ENCODE assay signal across 1 cellular context in genomic region chr3:61847784-61848462, GRCh38.
TF ChIP-seq lines count a peak whose summit lies in the region.

No MANE protein-coding gene starts in this region.

TF ChIP-seq in HepG2, 621 proteins besides CTCF, POLR2A, EP300 and RAD21 (continued from another document and continues in another):
- TF ChIP-seq, protein P1, sequence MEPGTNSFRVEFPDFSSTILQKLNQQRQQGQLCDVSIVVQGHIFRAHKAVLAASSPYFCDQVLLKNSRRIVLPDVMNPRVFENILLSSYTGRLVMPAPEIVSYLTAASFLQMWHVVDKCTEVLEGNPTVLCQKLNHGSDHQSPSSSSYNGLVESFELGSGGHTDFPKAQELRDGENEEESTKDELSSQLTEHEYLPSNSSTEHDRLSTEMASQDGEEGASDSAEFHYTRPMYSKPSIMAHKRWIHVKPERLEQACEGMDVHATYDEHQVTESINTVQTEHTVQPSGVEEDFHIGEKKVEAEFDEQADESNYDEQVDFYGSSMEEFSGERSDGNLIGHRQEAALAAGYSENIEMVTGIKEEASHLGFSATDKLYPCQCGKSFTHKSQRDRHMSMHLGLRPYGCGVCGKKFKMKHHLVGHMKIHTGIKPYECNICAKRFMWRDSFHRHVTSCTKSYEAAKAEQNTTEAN (CRISPR knock-in tag; conservative IDR thresholded peaks at IDR 0.05), result no peak
- no peak for TF ChIP-seq KLF11 (CRISPR knock-in tag; IDR thresholded peaks at IDR 0.05)
- no peak for TF ChIP-seq SMAD9 (CRISPR knock-in tag; IDR thresholded peaks at IDR 0.05)
- no peak for TF ChIP-seq ZFP36 (IDR thresholded peaks at IDR 0.05; ENCODE audit: borderline replicate concordance, low read depth, low read length, partially characterized antibody)
- no peak for TF ChIP-seq ZNF367 (CRISPR knock-in tag; IDR thresholded peaks at IDR 0.05; ENCODE audit: borderline replicate concordance)
- TF ChIP-seq ZNF607 (CRISPR knock-in tag; IDR thresholded peaks at IDR 0.05; ENCODE audit: borderline replicate concordance), result no peak
- no peak for TF ChIP-seq ZNF891 (CRISPR knock-in tag; IDR thresholded peaks at IDR 0.05)
- TF ChIP-seq RFXANK (CRISPR knock-in tag; IDR thresholded peaks at IDR 0.05), result no peak
- no peak for TF ChIP-seq DPF2 (CRISPR knock-in tag; IDR thresholded peaks at IDR 0.05; ENCODE audit: borderline replicate concordance, low read depth)
- TF ChIP-seq DNMT3B (CRISPR knock-in tag; conservative IDR thresholded peaks at IDR 0.05), result no peak
- TF ChIP-seq SMAD3 (CRISPR knock-in tag; IDR thresholded peaks at IDR 0.05), result no peak
- no peak for TF ChIP-seq FOXA3 (CRISPR knock-in tag; IDR thresholded peaks at IDR 0.05)
- TF ChIP-seq, protein P2, sequence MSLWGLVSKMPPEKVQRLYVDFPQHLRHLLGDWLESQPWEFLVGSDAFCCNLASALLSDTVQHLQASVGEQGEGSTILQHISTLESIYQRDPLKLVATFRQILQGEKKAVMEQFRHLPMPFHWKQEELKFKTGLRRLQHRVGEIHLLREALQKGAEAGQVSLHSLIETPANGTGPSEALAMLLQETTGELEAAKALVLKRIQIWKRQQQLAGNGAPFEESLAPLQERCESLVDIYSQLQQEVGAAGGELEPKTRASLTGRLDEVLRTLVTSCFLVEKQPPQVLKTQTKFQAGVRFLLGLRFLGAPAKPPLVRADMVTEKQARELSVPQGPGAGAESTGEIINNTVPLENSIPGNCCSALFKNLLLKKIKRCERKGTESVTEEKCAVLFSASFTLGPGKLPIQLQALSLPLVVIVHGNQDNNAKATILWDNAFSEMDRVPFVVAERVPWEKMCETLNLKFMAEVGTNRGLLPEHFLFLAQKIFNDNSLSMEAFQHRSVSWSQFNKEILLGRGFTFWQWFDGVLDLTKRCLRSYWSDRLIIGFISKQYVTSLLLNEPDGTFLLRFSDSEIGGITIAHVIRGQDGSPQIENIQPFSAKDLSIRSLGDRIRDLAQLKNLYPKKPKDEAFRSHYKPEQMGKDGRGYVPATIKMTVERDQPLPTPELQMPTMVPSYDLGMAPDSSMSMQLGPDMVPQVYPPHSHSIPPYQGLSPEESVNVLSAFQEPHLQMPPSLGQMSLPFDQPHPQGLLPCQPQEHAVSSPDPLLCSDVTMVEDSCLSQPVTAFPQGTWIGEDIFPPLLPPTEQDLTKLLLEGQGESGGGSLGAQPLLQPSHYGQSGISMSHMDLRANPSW (CRISPR knock-in tag; IDR thresholded peaks at IDR 0.05; ENCODE audit: borderline replicate concordance), result no peak
- TF ChIP-seq AGO2 (optimal IDR thresholded peaks at IDR 0.05; ENCODE audit: low read depth, low read length), result no peak
- TF ChIP-seq ZNF234 (CRISPR knock-in tag; conservative IDR thresholded peaks at IDR 0.05), result no peak
- no peak for TF ChIP-seq SP4 (CRISPR knock-in tag; IDR thresholded peaks at IDR 0.05)
- no peak for TF ChIP-seq NFIB (CRISPR knock-in tag; IDR thresholded peaks at IDR 0.05; ENCODE audit: borderline replicate concordance)
- no peak for TF ChIP-seq MLLT10 (CRISPR knock-in tag; IDR thresholded peaks at IDR 0.05)
- no peak for TF ChIP-seq SOX5 (CRISPR knock-in tag; IDR thresholded peaks at IDR 0.05; ENCODE audit: borderline replicate concordance)
- peak; percentile 39; the same call in 1 of the 2 replicates for TF ChIP-seq MIXL1 (CRISPR knock-in tag; IDR thresholded peaks at IDR 0.05)
- TF ChIP-seq MZF1 (CRISPR knock-in tag; IDR thresholded peaks at IDR 0.05; ENCODE audit: borderline replicate concordance), result no peak
- no peak for TF ChIP-seq KDM2A (CRISPR knock-in tag; IDR thresholded peaks at IDR 0.05; ENCODE audit: borderline replicate concordance, low read depth)
- TF ChIP-seq KDM5B (CRISPR knock-in tag; IDR thresholded peaks at IDR 0.05; ENCODE audit: borderline replicate concordance), result no peak
- TF ChIP-seq ZNF598 (CRISPR knock-in tag; IDR thresholded peaks at IDR 0.05; ENCODE audit: borderline replicate concordance), result no peak
- TF ChIP-seq, protein P3, sequence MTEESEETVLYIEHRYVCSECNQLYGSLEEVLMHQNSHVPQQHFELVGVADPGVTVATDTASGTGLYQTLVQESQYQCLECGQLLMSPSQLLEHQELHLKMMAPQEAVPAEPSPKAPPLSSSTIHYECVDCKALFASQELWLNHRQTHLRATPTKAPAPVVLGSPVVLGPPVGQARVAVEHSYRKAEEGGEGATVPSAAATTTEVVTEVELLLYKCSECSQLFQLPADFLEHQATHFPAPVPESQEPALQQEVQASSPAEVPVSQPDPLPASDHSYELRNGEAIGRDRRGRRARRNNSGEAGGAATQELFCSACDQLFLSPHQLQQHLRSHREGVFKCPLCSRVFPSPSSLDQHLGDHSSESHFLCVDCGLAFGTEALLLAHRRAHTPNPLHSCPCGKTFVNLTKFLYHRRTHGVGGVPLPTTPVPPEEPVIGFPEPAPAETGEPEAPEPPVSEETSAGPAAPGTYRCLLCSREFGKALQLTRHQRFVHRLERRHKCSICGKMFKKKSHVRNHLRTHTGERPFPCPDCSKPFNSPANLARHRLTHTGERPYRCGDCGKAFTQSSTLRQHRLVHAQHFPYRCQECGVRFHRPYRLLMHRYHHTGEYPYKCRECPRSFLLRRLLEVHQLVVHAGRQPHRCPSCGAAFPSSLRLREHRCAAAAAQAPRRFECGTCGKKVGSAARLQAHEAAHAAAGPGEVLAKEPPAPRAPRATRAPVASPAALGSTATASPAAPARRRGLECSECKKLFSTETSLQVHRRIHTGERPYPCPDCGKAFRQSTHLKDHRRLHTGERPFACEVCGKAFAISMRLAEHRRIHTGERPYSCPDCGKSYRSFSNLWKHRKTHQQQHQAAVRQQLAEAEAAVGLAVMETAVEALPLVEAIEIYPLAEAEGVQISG (CRISPR knock-in tag; IDR thresholded peaks at IDR 0.05), result peak; percentile 30; the same call in 1 of the 2 replicates
- no peak for TF ChIP-seq ZSCAN22 (CRISPR knock-in tag; IDR thresholded peaks at IDR 0.05)
- TF ChIP-seq ZFP36L2 (CRISPR knock-in tag; IDR thresholded peaks at IDR 0.05), result no peak
- TF ChIP-seq TRIM22 (IDR thresholded peaks at IDR 0.05), result no peak
- no peak for TF ChIP-seq GPN1 (CRISPR knock-in tag; IDR thresholded peaks at IDR 0.05; ENCODE audit: borderline replicate concordance)
- no peak for TF ChIP-seq SAP130 (CRISPR knock-in tag; IDR thresholded peaks at IDR 0.05; ENCODE audit: low read depth)
- peak; percentile 69; the same call in 1 of the 2 replicates for TF ChIP-seq POGZ (CRISPR knock-in tag; IDR thresholded peaks at IDR 0.05)
- no peak for TF ChIP-seq AKNA (CRISPR knock-in tag; IDR thresholded peaks at IDR 0.05; ENCODE audit: borderline replicate concordance)
- TF ChIP-seq, protein P4, sequence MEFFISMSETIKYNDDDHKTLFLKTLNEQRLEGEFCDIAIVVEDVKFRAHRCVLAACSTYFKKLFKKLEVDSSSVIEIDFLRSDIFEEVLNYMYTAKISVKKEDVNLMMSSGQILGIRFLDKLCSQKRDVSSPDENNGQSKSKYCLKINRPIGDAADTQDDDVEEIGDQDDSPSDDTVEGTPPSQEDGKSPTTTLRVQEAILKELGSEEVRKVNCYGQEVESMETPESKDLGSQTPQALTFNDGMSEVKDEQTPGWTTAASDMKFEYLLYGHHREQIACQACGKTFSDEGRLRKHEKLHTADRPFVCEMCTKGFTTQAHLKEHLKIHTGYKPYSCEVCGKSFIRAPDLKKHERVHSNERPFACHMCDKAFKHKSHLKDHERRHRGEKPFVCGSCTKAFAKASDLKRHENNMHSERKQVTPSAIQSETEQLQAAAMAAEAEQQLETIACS (CRISPR knock-in tag; IDR thresholded peaks at IDR 0.05), result no peak
- TF ChIP-seq ZNF775 (CRISPR knock-in tag; IDR thresholded peaks at IDR 0.05; ENCODE audit: borderline replicate concordance), result no peak
- TF ChIP-seq, protein P5, sequence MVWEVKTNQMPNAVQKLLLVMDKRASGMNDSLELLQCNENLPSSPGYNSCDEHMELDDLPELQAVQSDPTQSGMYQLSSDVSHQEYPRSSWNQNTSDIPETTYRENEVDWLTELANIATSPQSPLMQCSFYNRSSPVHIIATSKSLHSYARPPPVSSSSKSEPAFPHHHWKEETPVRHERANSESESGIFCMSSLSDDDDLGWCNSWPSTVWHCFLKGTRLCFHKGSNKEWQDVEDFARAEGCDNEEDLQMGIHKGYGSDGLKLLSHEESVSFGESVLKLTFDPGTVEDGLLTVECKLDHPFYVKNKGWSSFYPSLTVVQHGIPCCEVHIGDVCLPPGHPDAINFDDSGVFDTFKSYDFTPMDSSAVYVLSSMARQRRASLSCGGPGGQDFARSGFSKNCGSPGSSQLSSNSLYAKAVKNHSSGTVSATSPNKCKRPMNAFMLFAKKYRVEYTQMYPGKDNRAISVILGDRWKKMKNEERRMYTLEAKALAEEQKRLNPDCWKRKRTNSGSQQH (CRISPR knock-in tag; IDR thresholded peaks at IDR 0.05; ENCODE audit: low read depth), result no peak
- TF ChIP-seq AHR (CRISPR knock-in tag; IDR thresholded peaks at IDR 0.05), result no peak
- TF ChIP-seq HNF4A (CRISPR knock-in tag; IDR thresholded peaks at IDR 0.05), result peak; percentile 91
- TF ChIP-seq ZNF451 (CRISPR knock-in tag; IDR thresholded peaks at IDR 0.05), result no peak
- no peak for TF ChIP-seq HNRNPL (IDR thresholded peaks at IDR 0.05; ENCODE audit: low read depth, low read length)
- TF ChIP-seq NAIF1 (CRISPR knock-in tag; IDR thresholded peaks at IDR 0.05; ENCODE audit: borderline replicate concordance), result no peak
- TF ChIP-seq PAWR (CRISPR knock-in tag; IDR thresholded peaks at IDR 0.05; ENCODE audit: borderline replicate concordance), result no peak
- TF ChIP-seq DR1 (CRISPR knock-in tag; IDR thresholded peaks at IDR 0.05), result no peak
